ENCODE assay signal across 8 cellular contexts in the genomic region with DNA sequence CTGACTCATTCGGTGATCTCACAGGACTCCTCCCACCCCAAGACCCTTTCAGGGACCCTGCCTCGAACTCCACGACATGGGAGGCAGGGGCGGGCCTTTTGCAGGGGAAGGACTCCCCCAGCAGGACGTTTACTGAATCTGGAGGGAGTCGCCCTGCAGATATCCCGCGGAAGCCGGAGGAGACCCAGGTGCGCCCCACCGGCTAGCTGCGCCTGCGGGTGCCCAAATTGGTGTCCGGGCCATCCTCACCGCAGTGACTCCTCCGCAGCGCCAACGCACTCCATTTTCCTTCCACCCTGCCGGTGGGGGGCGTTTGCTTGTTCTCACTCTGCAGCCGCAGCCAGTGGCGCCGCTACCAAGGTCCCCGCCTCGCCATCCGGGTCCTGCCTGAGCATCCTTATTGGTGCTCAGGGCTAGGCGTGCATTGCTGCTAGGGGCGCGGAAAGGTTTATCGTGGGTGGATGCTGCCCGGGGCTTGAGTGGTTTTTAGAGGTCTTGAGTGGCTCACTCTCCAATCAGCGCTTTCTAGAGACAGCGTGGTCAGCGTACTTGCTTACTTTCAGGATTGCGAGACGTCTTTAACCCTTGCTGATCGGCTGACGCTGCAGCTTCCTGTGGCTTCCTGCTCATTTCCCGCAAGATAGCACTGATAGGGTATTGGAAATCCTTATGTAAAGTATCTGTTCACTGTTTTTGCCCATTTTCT.
DNase-seq lines count a peak whose midpoint lies in the region; ATAC-seq and TF ChIP-seq lines count a peak whose summit lies in the region.

No MANE protein-coding gene starts in this region.

- H3K36me3 Mint-ChIP-seq in stimulated activated naive CD8-positive, alpha-beta T cell treated with anti-CD3 and anti-CD28 coated beads, Interleukin-15, Interleukin-2, amounts not matched to agents 100 ng/mL and 50 ng/mL, for 24 hours (ENCODE audit: low read depth), result no peaks in the 10 kb centered on the region

- POLR2A ChIA-PET in PC-9 (lab: Charles Lee; ENCODE audit: unreplicated experiment), result no interaction called here

- peaks cover 12% of the 10 kb centered on the region for H3K4me1 Mint-ChIP-seq in stimulated activated naive CD8-positive, alpha-beta T cell treated with anti-CD3 and anti-CD28 coated beads, Interleukin-15, Interleukin-2, amounts not matched to agents 100 ng/mL and 50 ng/mL, for 24 hours (ENCODE audit: low read depth)

- TF ChIP-seq EP300 in neural cell (conservative IDR thresholded peaks at IDR 0.05; ENCODE audit: poor library complexity, severe bottlenecking), result no peak

- H3K9ac ChIP-seq in neural cell (ENCODE audit: low read length), result peak overlapping the region; percentile 61

- peaks cover 30% of the 10 kb centered on the region for H3K27me3 Mint-ChIP-seq in stimulated activated naive CD8-positive, alpha-beta T cell treated with anti-CD3 and anti-CD28 coated beads, Interleukin-15, Interleukin-2, amounts not matched to agents 100 ng/mL and 50 ng/mL, for 24 hours

- intact Hi-C loops in PC-9 (cut with micrococcal nuclease; ENCODE audit: unreplicated experiment), result no loop called here

- H3K4me3 Mint-ChIP-seq in stimulated activated naive CD8-positive, alpha-beta T cell treated with anti-CD3 and anti-CD28 coated beads, Interleukin-15, Interleukin-2, amounts not matched to agents 100 ng/mL and 50 ng/mL, for 24 hours, result peak overlapping the region; percentile 72

- H4K20me1 ChIP-seq in PC-9 (ENCODE audit: insufficient read depth), result no peaks in the 10 kb centered on the region
- H4K20me1 ChIP-seq in neural cell (ENCODE audit: insufficient read depth), result no peaks in the 10 kb centered on the region

- H3F3A ChIP-seq in PC-9 (ENCODE audit: insufficient read depth, low read depth) (no peaks in the 10 kb centered on the region), neural cell (ENCODE audit: insufficient read depth, low read length, poor library complexity, severe bottlenecking) (no peaks in the 10 kb centered on the region)

- ATAC-seq in GM19351 (IDR thresholded peaks at IDR 0.05; ENCODE audit: unreplicated experiment) (peak; percentile 97), HG03457 (IDR thresholded peaks at IDR 0.05; ENCODE audit: unreplicated experiment) (peak; percentile 87)

- H3K4me1 ChIP-seq in PC-9 (replicated peaks; ENCODE audit: insufficient read depth), result no peaks in the 10 kb centered on the region

- DNase-seq in PC-9 (no peak), fibroblast of the aortic adventitia (ENCODE audit: low read depth) (peak; percentile 70)
- DNase-seq in activated T-helper 9 cell treated with anti-CD3 and anti-CD28 coated beads, Interleukin-2, amount 50 U/mL, for 16 hours (ENCODE audit: low read depth), result peak; percentile 56

- CTCF ChIA-PET in PC-9 (lab: Charles Lee), result no interaction called here

- TF ChIP-seq CTCF in C4-2B (conservative IDR thresholded peaks at IDR 0.05) (peak; percentile 12; the same call in 1 of the 2 replicates), PC-9 (conservative IDR thresholded peaks at IDR 0.05) (no peak), fibroblast of the aortic adventitia (IDR thresholded peaks at IDR 0.05; ENCODE audit: insufficient read depth, low read length) (peak; percentile 35), neural cell (IDR thresholded peaks at IDR 0.05; ENCODE audit: poor library complexity, severe bottlenecking) (peak; percentile 79)

- H3K9me2 ChIP-seq in PC-9 (ENCODE audit: insufficient read depth) (no peaks in the 10 kb centered on the region), neural cell (ENCODE audit: insufficient read depth, low read length) (no peaks in the 10 kb centered on the region)

- H3K79me2 ChIP-seq in PC-9 (ENCODE audit: low read depth) (no peaks in the 10 kb centered on the region), neural cell (replicated peaks; ENCODE audit: insufficient read depth, low read length) (no peaks in the 10 kb centered on the region)

- TF ChIP-seq RAD21 in neural cell (conservative IDR thresholded peaks at IDR 0.05), result peak; percentile 48

- no peak overlapping the region for H2AFZ ChIP-seq in PC-9
- peak overlapping the region; percentile 93 for H2AFZ ChIP-seq in neural cell (ENCODE audit: low read depth, low read length)

- no peaks in the 10 kb centered on the region for H3K9me3 Mint-ChIP-seq in stimulated activated naive CD8-positive, alpha-beta T cell treated with anti-CD3 and anti-CD28 coated beads, Interleukin-15, Interleukin-2, amounts not matched to agents 100 ng/mL and 50 ng/mL, for 24 hours

- H3K9me3 ChIP-seq in PC-9 (ENCODE audit: insufficient read depth, low read depth), result peaks cover 6% of the 10 kb centered on the region; the same call in 1 of the 2 replicates
- no peaks in the 10 kb centered on the region for H3K9me3 ChIP-seq in neural cell (ENCODE audit: low read length)

- H3K4me3 ChIP-seq in PC-9 (no peak overlapping the region), fibroblast of the aortic adventitia (ENCODE audit: low read depth, low read length) (peak overlapping the region; percentile 66), neural cell (ENCODE audit: low read length) (peak overlapping the region; percentile 71)

- H3K4me2 ChIP-seq in PC-9 (peak overlapping the region; percentile 8; the same call in 1 of the 2 replicates), neural cell (ENCODE audit: low read length) (peak overlapping the region; percentile 57)

- H3K36me3 ChIP-seq in PC-9 (ENCODE audit: low read depth) (no peaks in the 10 kb centered on the region), neural cell (ENCODE audit: insufficient read depth, low read length) (no peaks in the 10 kb centered on the region)

- peak overlapping the region; percentile 14 for H3K27ac Mint-ChIP-seq in stimulated activated naive CD8-positive, alpha-beta T cell treated with anti-CD3 and anti-CD28 coated beads, Interleukin-15, Interleukin-2, amounts not matched to agents 100 ng/mL and 50 ng/mL, for 24 hours

- no peak overlapping the region for H3K27ac ChIP-seq in C4-2B
- no peak overlapping the region for H3K27ac ChIP-seq in PC-9
- peak overlapping the region; percentile 28 for H3K27ac ChIP-seq in neural cell (ENCODE audit: low read length)

- H3K27me3 ChIP-seq in PC-9 (ENCODE audit: insufficient read depth, low read depth), result peaks cover 4% of the 10 kb centered on the region; the same call in 1 of the 2 replicates
- no peaks in the 10 kb centered on the region for H3K27me3 ChIP-seq in neural cell (ENCODE audit: insufficient read depth, low read depth, low read length)

- BruUV-seq in PC-9 (replicated peaks; lab: Mats Ljungman, UMichigan), result no TSS peak

TF ChIP-seq in neural cell, 6 proteins besides CTCF, POLR2A, EP300 and RAD21:
- TF ChIP-seq TAF1 (IDR thresholded peaks at IDR 0.05; ENCODE audit: low read depth) (peak; percentile 56), MXI1 (conservative IDR thresholded peaks at IDR 0.05; ENCODE audit: poor library complexity, severe bottlenecking) (peak; percentile 61), SMC3 (conservative IDR thresholded peaks at IDR 0.05; ENCODE audit: poor library complexity) (no peak), POLR2AphosphoS5 (IDR thresholded peaks at IDR 0.05) (peak; percentile 51)
- TF ChIP-seq, protein P1, sequence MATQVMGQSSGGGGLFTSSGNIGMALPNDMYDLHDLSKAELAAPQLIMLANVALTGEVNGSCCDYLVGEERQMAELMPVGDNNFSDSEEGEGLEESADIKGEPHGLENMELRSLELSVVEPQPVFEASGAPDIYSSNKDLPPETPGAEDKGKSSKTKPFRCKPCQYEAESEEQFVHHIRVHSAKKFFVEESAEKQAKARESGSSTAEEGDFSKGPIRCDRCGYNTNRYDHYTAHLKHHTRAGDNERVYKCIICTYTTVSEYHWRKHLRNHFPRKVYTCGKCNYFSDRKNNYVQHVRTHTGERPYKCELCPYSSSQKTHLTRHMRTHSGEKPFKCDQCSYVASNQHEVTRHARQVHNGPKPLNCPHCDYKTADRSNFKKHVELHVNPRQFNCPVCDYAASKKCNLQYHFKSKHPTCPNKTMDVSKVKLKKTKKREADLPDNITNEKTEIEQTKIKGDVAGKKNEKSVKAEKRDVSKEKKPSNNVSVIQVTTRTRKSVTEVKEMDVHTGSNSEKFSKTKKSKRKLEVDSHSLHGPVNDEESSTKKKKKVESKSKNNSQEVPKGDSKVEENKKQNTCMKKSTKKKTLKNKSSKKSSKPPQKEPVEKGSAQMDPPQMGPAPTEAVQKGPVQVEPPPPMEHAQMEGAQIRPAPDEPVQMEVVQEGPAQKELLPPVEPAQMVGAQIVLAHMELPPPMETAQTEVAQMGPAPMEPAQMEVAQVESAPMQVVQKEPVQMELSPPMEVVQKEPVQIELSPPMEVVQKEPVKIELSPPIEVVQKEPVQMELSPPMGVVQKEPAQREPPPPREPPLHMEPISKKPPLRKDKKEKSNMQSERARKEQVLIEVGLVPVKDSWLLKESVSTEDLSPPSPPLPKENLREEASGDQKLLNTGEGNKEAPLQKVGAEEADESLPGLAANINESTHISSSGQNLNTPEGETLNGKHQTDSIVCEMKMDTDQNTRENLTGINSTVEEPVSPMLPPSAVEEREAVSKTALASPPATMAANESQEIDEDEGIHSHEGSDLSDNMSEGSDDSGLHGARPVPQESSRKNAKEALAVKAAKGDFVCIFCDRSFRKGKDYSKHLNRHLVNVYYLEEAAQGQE (IDR thresholded peaks at IDR 0.05; ENCODE audit: borderline replicate concordance), result peak; percentile 19

Comparison
In these comparisons a context has a peak if more than half of its experiments do, and no peak if none do; other contexts are left out.
1. DNase-seq: peak in activated T-helper 9 cell treated with anti-CD3 and anti-CD28 coated beads, Interleukin-2, amount 50 U/mL, for 16 hours (single experiment) and fibroblast of the aortic adventitia (single experiment); none in PC-9 (0 of 2).